ENCODE assay signal across 17 cellular contexts in genomic region chr20:20505554-20505953, GRCh38.
A peak's percentile ranks its signal among the peaks of the same experiment; 100 is the strongest.
DNase-seq lines count a peak whose midpoint lies in the region; ATAC-seq and TF ChIP-seq lines count a peak whose summit lies in the region.
"Had no signal": no experiment of that assay in that cellular context is flagged by ENCODE, and none has a peak within 500 bp of the region (broad histone marks: within the 10 kb centered on the region; RNA-seq: fewer than 3 reads in every experiment).

No MANE protein-coding gene starts in this region.

- H3K27me3 ChIP-seq in SJCRH30: no peaks in the 10 kb centered on the region
- H3K27me3 ChIP-seq: BE2C had no signal

- H3K27me3 Mint-ChIP-seq in Calu3 (ENCODE audit: unreplicated experiment): no peaks in the 10 kb centered on the region
- H3K27me3 Mint-ChIP-seq: activated B cell treated with CpG ODN at 0.5 μM for 24 hours had no signal

- H3K36me3 ChIP-seq in SJCRH30: peaks cover 6% of the 10 kb centered on the region
- H3K36me3 ChIP-seq: BE2C had no signal

- no peak overlapping the region for H3K4me3 Mint-ChIP-seq in Calu3 (ENCODE audit: low read depth, unreplicated experiment)
- H3K4me3 Mint-ChIP-seq: activated B cell treated with CpG ODN at 0.5 μM for 24 hours, HFFc6 had no signal

- CTCF ChIA-PET in GM10248 (lab: Yijun Ruan, JAX): interaction anchor here (2.2 kb wide), 1 partner anchor 12 kb away, joined by 5 read pairs; no protein-coding TSS in a partner anchor
- CTCF ChIA-PET in Calu3 (lab: Charles Lee): no interaction called here

- no peaks in the 10 kb centered on the region for H3K4me1 Mint-ChIP-seq in Calu3 (ENCODE audit: low read depth, unreplicated experiment)

- H3K9me3 ChIP-seq in SJCRH30 (replicated peaks): no peaks in the 10 kb centered on the region
- H3K9me3 ChIP-seq: BE2C had no signal

- TF ChIP-seq CTCF in GM10248 (IDR thresholded peaks at IDR 0.05; ENCODE audit: control extremely low read depth, extremely low read depth, low read depth, missing control alignments) (no peak), NB4 (IDR thresholded peaks at IDR 0.05; ENCODE audit: low read depth, low read length) (no peak), Calu3 (IDR thresholded peaks at IDR 0.05; ENCODE audit: unreplicated experiment) (no peak)

- POLR2A ChIA-PET in GM10248 (lab: Yijun Ruan, JAX): no interaction called here

- peak; percentile 42 for DNase-seq in GM10248 (ENCODE audit: extremely low spot score)
- peak; percentile 34 for DNase-seq in NB4 (ENCODE audit: low read depth)
- DNase-seq in superior temporal gyrus (ENCODE audit: extremely low spot score): no peak
- no peak for DNase-seq in Calu3
- no peak for DNase-seq in NCI-H526 treated with DMSO at 0.1 percent for 48 hours (lab: John Stamatoyannopoulos, UW)
- no peak for DNase-seq in SJCRH30
- DNase-seq: activated B cell treated with CpG ODN at 0.5 μM for 24 hours; activated naive CD4-positive, alpha-beta T cell treated with anti-CD3 and anti-CD28 coated beads, Interleukin-2, amount 50 U/mL, for 16 hours; BE2C; HFFc6; hippocampal formation; NCI-H1092 treated with DMSO at 0.1 percent for 48 hours; NCI-H526 had no signal

- TF ChIP-seq POLR2A in NB4 (IDR thresholded peaks at IDR 0.05; ENCODE audit: extremely low read depth, insufficient read length): no peak

- intact Hi-C loops in Calu3 (cut with micrococcal nuclease; ENCODE audit: unreplicated experiment): loop anchor here (10.0 kb wide), 1 partner anchor 59 kb away; no protein-coding TSS in a partner anchor

- H3K9me3 Mint-ChIP-seq in Calu3 (ENCODE audit: low read depth, unreplicated experiment): no peaks in the 10 kb centered on the region
- H3K9me3 Mint-ChIP-seq: activated B cell treated with CpG ODN at 0.5 μM for 24 hours, HFFc6 had no signal

- no peak overlapping the region for H3K27ac ChIP-seq in SJCRH30
- H3K27ac ChIP-seq: epithelial cell of prostate had no signal

- H3K4me3 ChIP-seq in NB4 (ENCODE audit: low read depth, low read length) (no peak overlapping the region), SJCRH30 (no peak overlapping the region)
- H3K4me3 ChIP-seq: lung had no signal

- ATAC-seq in GM18870 (IDR thresholded peaks at IDR 0.05; ENCODE audit: unreplicated experiment): peak; percentile 90
- ATAC-seq in HG02798 (IDR thresholded peaks at IDR 0.05; ENCODE audit: poor library complexity, unreplicated experiment): peak; percentile 71

- peaks cover 9% of the 10 kb centered on the region for H3K4me1 ChIP-seq in SJCRH30
- H3K4me1 ChIP-seq: BE2C had no signal

- no peak overlapping the region for H3K27ac Mint-ChIP-seq in Calu3 (ENCODE audit: unreplicated experiment)
- H3K27ac Mint-ChIP-seq: activated B cell treated with CpG ODN at 0.5 μM for 24 hours, HFFc6 had no signal

- no TSS peak for BruUV-seq in Calu3 (replicated peaks; lab: Mats Ljungman, UMichigan)

- H3K36me3 Mint-ChIP-seq in Calu3 (ENCODE audit: insufficient read depth, unreplicated experiment): no peaks in the 10 kb centered on the region

Comparison
In these comparisons a context has a peak if more than half of its experiments do, and no peak if none do; other contexts are left out.
1. DNase-seq: peak in GM10248 (single experiment) and NB4 (single experiment); none in superior temporal gyrus (single experiment), Calu3 (single experiment), NCI-H526 treated with DMSO at 0.1 percent for 48 hours (single experiment) and SJCRH30 (0 of 2).